18 cellular contexts compared by ENCODE assay signal in the genomic region with DNA sequence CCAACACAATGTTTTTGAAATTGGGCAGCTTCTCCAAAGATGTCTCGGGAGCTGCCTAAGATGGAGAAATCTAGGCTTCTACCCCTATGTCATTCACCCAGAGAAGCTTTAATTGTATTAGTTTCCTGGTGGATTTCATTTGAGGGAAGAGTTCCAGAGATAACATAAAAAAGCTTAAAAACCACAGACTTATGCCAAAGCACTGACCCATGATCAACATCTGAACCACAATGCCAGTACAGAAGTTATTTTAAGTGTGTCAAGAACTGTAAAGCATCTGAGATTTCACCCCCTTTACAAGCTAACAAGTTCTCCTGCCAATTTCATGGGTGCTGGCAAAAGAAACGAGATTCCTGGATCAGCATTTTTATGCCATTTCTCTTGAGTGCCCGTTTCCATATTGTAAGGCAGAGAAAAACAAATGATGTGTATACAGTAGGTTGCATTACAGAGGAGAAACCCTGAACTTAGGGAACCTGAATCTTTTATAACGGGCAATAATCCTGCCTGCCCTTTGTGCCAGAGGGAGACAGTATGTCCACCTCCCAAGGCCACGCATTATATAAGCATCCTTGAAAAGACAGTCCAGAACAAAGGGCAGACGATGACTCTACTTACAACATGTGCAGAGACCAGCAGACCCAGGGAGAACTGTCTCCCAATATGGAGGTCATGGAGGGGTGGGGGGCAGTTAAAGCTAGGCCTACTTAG.
DNase-seq lines count a peak whose midpoint lies in the region; FAIRE-seq lines count a peak whose summit lies in the region.
"Had no signal": no experiment of that assay in that cellular context is flagged by ENCODE, and none has a peak within 500 bp of the region (broad histone marks: within the 10 kb centered on the region; RNA-seq: fewer than 3 reads in every experiment).

No MANE protein-coding gene starts in this region.

- H3K27me3 ChIP-seq in subcutaneous abdominal adipose tissue (ENCODE audit: control insufficient read depth in 5 of 5, insufficient read depth in 4 of 5, low read length in 5 of 5), result no peaks in the 10 kb centered on the region
- H3K27me3 ChIP-seq: cardiac muscle cell, transverse colon had no signal

- peaks cover under 1 to 18% (median 8%) of the 10 kb centered on the region in 5 donors for H3K4me1 ChIP-seq in subcutaneous abdominal adipose tissue (ENCODE audit: control insufficient read depth in 5 of 5, insufficient read depth in 5 of 5, low read length in 5 of 5)

- peak overlapping the region; percentile 28 for H3K27ac ChIP-seq in subcutaneous abdominal adipose tissue (ENCODE audit: low read depth, low read length)
- H3K27ac ChIP-seq: C4-2B, cardiac muscle cell, transverse colon had no signal

- H3K4me3 ChIP-seq in subcutaneous abdominal adipose tissue (ENCODE audit: low read depth in 1 of 5, low read length in 5 of 5), result no peak overlapping the region
- H3K4me3 ChIP-seq: cardiac muscle cell, transverse colon had no signal

- no peak overlapping the region for H3K9ac ChIP-seq in subcutaneous abdominal adipose tissue (ENCODE audit: low read length in 5 of 5)

- H3K9me3 ChIP-seq in subcutaneous abdominal adipose tissue (ENCODE audit: control insufficient read depth in 5 of 5, low read length in 5 of 5), result no peaks in the 10 kb centered on the region
- H3K9me3 ChIP-seq: transverse colon had no signal

- H3K36me3 ChIP-seq in subcutaneous abdominal adipose tissue (ENCODE audit: control insufficient read depth in 5 of 5, insufficient read depth in 5 of 5, low read length in 5 of 5), result peaks cover 3 to 12% (median 5%) of the 10 kb centered on the region in 5 donors
- H3K36me3 ChIP-seq: cardiac muscle cell, transverse colon had no signal

- DNase-seq in GM18507 (ENCODE audit: extremely low spot score, insufficient read length, low read depth), result no peak
- DNase-seq in amniotic epithelial cell (ENCODE audit: low read depth), result peak; percentile 24
- peak; percentile 85 for DNase-seq in glomerular visceral epithelial cell (ENCODE audit: extremely low spot score)
- DNase-seq in retina, result no peak
- DNase-seq in midbrain (lab: John Stamatoyannopoulos, UW), result no peak
- DNase-seq in amniotic stem cell (lab: John Stamatoyannopoulos, UW), result no peak
- DNase-seq: activated CD4-positive, alpha-beta T cell treated with anti-CD3 and anti-CD28 coated beads for 36 hours; activated naive CD8-positive, alpha-beta T cell treated with anti-CD3 and anti-CD28 coated beads, Interleukin-2, amount 10 ng/mL, durations not matched to agents 7 days and 5 days; MV-4-11; NCI-H1694 treated with DMSO at 0.1 percent for 48 hours; NCI-H748 treated with DMSO at 0.1 percent for 48 hours; SHP77; stimulated activated CD4-positive, alpha-beta T cell treated with anti-CD3 and anti-CD28 coated beads, Interleukin-2, amount 100 ng/mL, for 24 hours; stimulated activated naive CD8-positive, alpha-beta T cell treated with anti-CD3 and anti-CD28 coated beads, Interleukin-15, Interleukin-2, amounts not matched to agents 100 U/mL and 50 U/mL, for 24 hours; transverse colon had no signal

- peak; percentile 41 for FAIRE-seq in GM18507 (lab: Jason Lieb, UNC)

Comparison
In these comparisons a context has a peak if more than half of its experiments do, and no peak if none do; other contexts are left out.
1. DNase-seq: peak in amniotic epithelial cell (single experiment) and glomerular visceral epithelial cell (single experiment); none in GM18507 (single experiment), retina (single experiment), midbrain (single experiment) and amniotic stem cell (single experiment).